Comparison of ENCODE assay signal across 1 cellular context in the genomic region with DNA sequence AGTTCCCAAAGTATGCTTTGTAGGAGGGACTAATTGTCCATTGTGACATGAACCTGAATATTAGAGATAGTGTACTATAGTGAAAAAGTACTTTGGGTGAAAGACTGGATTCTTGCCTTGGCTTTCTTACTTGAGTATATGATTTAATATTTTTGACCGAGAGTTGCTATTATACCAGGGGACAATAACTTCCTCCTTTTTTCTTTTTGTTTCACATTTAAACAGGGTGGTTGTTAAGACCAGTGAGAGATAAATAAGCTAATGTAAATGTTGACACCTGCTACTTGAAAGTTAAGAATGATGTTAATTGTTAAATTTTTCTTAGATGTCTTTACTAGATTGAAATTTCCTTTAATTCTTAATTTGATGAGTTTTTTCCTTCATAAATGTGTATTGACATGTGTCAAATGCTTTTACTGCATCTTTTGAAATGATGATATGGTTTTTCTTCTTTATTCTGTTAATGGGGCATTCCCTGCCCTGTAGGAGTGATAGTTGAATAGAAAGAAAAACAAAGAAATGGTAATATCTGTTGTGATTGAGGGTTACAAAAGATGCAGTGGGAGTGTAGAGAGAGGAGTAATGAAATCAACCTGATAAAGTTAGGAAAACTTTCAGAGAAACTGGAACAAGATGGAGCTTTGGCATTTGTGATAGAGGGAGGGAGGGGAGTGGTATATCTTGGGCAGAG.
TF ChIP-seq lines count a peak whose summit lies in the region.

No MANE protein-coding gene starts in this region.

TF ChIP-seq in IMR-90, 13 proteins besides CTCF, POLR2A, EP300 and RAD21:
- TF ChIP-seq MAZ (IDR thresholded peaks at IDR 0.05; ENCODE audit: borderline replicate concordance, low read depth, low read length) (no peak), RCOR1 (IDR thresholded peaks at IDR 0.05; ENCODE audit: insufficient replicate concordance, low read length) (no peak), BHLHE40 (IDR thresholded peaks at IDR 0.05; ENCODE audit: low read depth, low read length) (no peak), CEBPB (IDR thresholded peaks at IDR 0.05; ENCODE audit: low read depth, low read length) (no peak), SMC3 (IDR thresholded peaks at IDR 0.05; ENCODE audit: low read depth, low read length) (no peak), FOS (IDR thresholded peaks at IDR 0.05; ENCODE audit: low read depth, low read length) (no peak), MXI1 (IDR thresholded peaks at IDR 0.05; ENCODE audit: borderline replicate concordance, low read depth, low read length) (no peak), RFX5 (IDR thresholded peaks at IDR 0.05; ENCODE audit: low read depth, low read length) (no peak), NFE2L2 (IDR thresholded peaks at IDR 0.05; ENCODE audit: low read depth, low read length) (no peak), CHD1 (IDR thresholded peaks at IDR 0.05; ENCODE audit: low read depth, low read length) (no peak), MAFK (IDR thresholded peaks at IDR 0.05; ENCODE audit: low read depth, low read length) (no peak)
- TF ChIP-seq, protein P1, sequence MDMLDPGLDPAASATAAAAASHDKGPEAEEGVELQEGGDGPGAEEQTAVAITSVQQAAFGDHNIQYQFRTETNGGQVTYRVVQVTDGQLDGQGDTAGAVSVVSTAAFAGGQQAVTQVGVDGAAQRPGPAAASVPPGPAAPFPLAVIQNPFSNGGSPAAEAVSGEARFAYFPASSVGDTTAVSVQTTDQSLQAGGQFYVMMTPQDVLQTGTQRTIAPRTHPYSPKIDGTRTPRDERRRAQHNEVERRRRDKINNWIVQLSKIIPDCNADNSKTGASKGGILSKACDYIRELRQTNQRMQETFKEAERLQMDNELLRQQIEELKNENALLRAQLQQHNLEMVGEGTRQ (IDR thresholded peaks at IDR 0.05; ENCODE audit: low read depth, low read length): no peak
- TF ChIP-seq, protein P2, sequence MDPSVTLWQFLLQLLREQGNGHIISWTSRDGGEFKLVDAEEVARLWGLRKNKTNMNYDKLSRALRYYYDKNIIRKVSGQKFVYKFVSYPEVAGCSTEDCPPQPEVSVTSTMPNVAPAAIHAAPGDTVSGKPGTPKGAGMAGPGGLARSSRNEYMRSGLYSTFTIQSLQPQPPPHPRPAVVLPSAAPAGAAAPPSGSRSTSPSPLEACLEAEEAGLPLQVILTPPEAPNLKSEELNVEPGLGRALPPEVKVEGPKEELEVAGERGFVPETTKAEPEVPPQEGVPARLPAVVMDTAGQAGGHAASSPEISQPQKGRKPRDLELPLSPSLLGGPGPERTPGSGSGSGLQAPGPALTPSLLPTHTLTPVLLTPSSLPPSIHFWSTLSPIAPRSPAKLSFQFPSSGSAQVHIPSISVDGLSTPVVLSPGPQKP (IDR thresholded peaks at IDR 0.05; ENCODE audit: borderline replicate concordance, low read depth, low read length): no peak
TF ChIP-seq in IMR-90: peak in this region for 0.
